In the genomic region with DNA sequence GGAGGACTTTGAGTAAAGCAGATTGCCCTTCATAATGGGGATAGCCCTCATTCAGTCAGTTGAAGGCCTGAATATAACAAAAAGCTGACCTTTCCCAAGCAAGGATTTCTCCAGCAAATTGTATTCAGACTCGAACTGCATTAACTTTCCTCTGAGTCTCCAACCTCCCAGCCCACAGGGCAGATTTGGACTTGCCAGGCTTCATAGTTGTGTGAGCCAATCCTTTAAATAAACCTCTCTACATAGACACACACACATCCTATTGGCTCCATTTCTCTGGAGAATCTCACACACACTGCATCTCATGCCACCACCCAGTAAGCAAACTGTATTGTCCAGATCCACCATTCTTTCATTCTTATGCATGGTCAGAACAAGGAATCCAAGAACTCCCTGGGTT, we compare ENCODE assay signal across 24 cellular contexts.
DNase-seq lines count a peak whose midpoint lies in the region; ATAC-seq, FAIRE-seq and TF ChIP-seq lines count a peak whose summit lies in the region.
"Had no signal": no experiment of that assay in that cellular context is flagged by ENCODE, and none has a peak within 500 bp of the region (broad histone marks: within the 10 kb centered on the region; RNA-seq: fewer than 3 reads in every experiment).

No MANE protein-coding gene starts in this region.

- H3K36me3 Mint-ChIP-seq in GM23338 (ENCODE audit: low read depth) = no peaks in the 10 kb centered on the region
- H3K36me3 Mint-ChIP-seq: CD14-positive monocyte; CD4-positive, alpha-beta memory T cell; CD4-positive, CD25-positive, alpha-beta regulatory T cell; CD8-positive, alpha-beta memory T cell had no signal

- H4K20me1 ChIP-seq in GM23338 (replicated peaks; ENCODE audit: insufficient read depth) = no peaks in the 10 kb centered on the region
- H4K20me1 ChIP-seq: BLaER1 had no signal

- intact Hi-C loops in vagina (cut with DNase I) = no loop called here

- DNase-seq in GM23338 (ENCODE audit: low spot score) = no peak
- peak; percentile 72 for DNase-seq in bronchial epithelial cell (ENCODE audit: low read depth)
- DNase-seq in epithelial cell of esophagus (ENCODE audit: low read depth) = peak; percentile 66
- DNase-seq in foreskin keratinocyte = peak; percentile 43 to 68
- DNase-seq in DMS153 (lab: John Stamatoyannopoulos, UW) = no peak
- no peak for DNase-seq in vagina (ENCODE audit: extremely low spot score in 2 of 2)
- DNase-seq in stimulated activated CD4-positive, alpha-beta T cell treated with anti-CD3 and anti-CD28 coated beads, Interleukin-4, amount 100 ng/mL, for 4 hours = no peak
- DNase-seq: 8988T; ACHN; BE2C; C1 segment of cervical spinal cord; CD4-positive, alpha-beta memory T cell; CD4-positive, CD25-positive, alpha-beta regulatory T cell; CD8-positive, alpha-beta memory T cell; COR-L47; DMS 273 treated with DMSO at 0.1 percent for 48 hours; DMS79 treated with DMSO at 0.1 percent for 48 hours; GF-D8 had no signal

- ATAC-seq in GM23338 (no peak), foreskin keratinocyte (peak; percentile 48), GM21619 (IDR thresholded peaks at IDR 0.05; ENCODE audit: unreplicated experiment) (no peak)

- no peak overlapping the region for H3K4me3 Mint-ChIP-seq in GM23338
- H3K4me3 Mint-ChIP-seq: CD14-positive monocyte; CD4-positive, alpha-beta memory T cell; CD4-positive, CD25-positive, alpha-beta regulatory T cell; CD8-positive, alpha-beta memory T cell had no signal

- no peaks in the 10 kb centered on the region for H3K79me2 ChIP-seq in GM23338 (replicated peaks; ENCODE audit: insufficient read depth)

- 0 out of 2 replicates have a peak overlapping the region, but pooled peaks have one; percentile 24 for H2AFZ ChIP-seq in GM23338

- H3K27ac ChIP-seq in GM23338 (ENCODE audit: low read depth) (no peak overlapping the region), foreskin keratinocyte (no peak overlapping the region), vagina (no peak overlapping the region)
- H3K27ac ChIP-seq: BLaER1 had no signal

- H3K9me3 ChIP-seq in vagina = no peaks in the 10 kb centered on the region
- H3K9me3 ChIP-seq: BE2C, BLaER1 had no signal

- H3K27ac Mint-ChIP-seq in GM23338 = no peak overlapping the region
- H3K27ac Mint-ChIP-seq: CD14-positive monocyte; CD4-positive, alpha-beta memory T cell; CD4-positive, CD25-positive, alpha-beta regulatory T cell; CD8-positive, alpha-beta memory T cell had no signal

- no peaks in the 10 kb centered on the region for H3F3A ChIP-seq in GM23338 (replicated peaks; ENCODE audit: low read depth)

- H3K9me2 ChIP-seq in GM23338 (ENCODE audit: insufficient read depth) = peaks cover 4% of the 10 kb centered on the region; the same call in 1 of the 2 replicates

- H3K27me3 ChIP-seq in GM23338 (ENCODE audit: insufficient read depth) = no peaks in the 10 kb centered on the region
- no peaks in the 10 kb centered on the region for H3K27me3 ChIP-seq in bronchial epithelial cell (ENCODE audit: control insufficient read depth, insufficient read depth, low read length)
- no peaks in the 10 kb centered on the region for H3K27me3 ChIP-seq in foreskin keratinocyte
- H3K27me3 ChIP-seq in vagina = no peaks in the 10 kb centered on the region
- H3K27me3 ChIP-seq: BE2C, BLaER1 had no signal

- H3K9me3 Mint-ChIP-seq in GM23338 = no peaks in the 10 kb centered on the region

- TF ChIP-seq POLR2A in vagina (IDR thresholded peaks at IDR 0.05) = no peak

- H3K4me3 ChIP-seq in GM23338 (no peak overlapping the region), bronchial epithelial cell (ENCODE audit: low read depth, low read length) (no peak overlapping the region), epithelial cell of esophagus (ENCODE audit: low read length) (no peak overlapping the region), vagina (no peak overlapping the region)
- H3K4me3 ChIP-seq: BLaER1 had no signal

- FAIRE-seq in bronchial epithelial cell (lab: Jason Lieb, UNC) = no peak
- FAIRE-seq: A204.1, G401.6, GM12891 had no signal

- no peaks in the 10 kb centered on the region for H3K4me1 ChIP-seq in GM23338 (ENCODE audit: insufficient read depth)
- peaks cover 14% of the 10 kb centered on the region for H3K4me1 ChIP-seq in foreskin keratinocyte
- no peaks in the 10 kb centered on the region for H3K4me1 ChIP-seq in vagina
- H3K4me1 ChIP-seq: BE2C, BLaER1 had no signal

- H3K4me1 Mint-ChIP-seq in GM23338 = peaks cover 3% of the 10 kb centered on the region; the same call in 2 of the 3 replicates
- H3K4me1 Mint-ChIP-seq: CD14-positive monocyte; CD4-positive, alpha-beta memory T cell; CD4-positive, CD25-positive, alpha-beta regulatory T cell; CD8-positive, alpha-beta memory T cell had no signal

- H3K36me3 ChIP-seq in GM23338 (ENCODE audit: insufficient read depth) (no peaks in the 10 kb centered on the region), bronchial epithelial cell (ENCODE audit: control insufficient read depth, insufficient read depth, low read length) (no peaks in the 10 kb centered on the region), vagina (no peaks in the 10 kb centered on the region)
- H3K36me3 ChIP-seq: BE2C, BLaER1 had no signal

- no peak for TF ChIP-seq CTCF in GM23338 (conservative IDR thresholded peaks at IDR 0.05; ENCODE audit: low read depth in 2 of 2)
- TF ChIP-seq CTCF in bronchial epithelial cell (IDR thresholded peaks at IDR 0.05; ENCODE audit: insufficient read depth, low read length, severe bottlenecking) = no peak
- TF ChIP-seq CTCF in epithelial cell of esophagus (IDR thresholded peaks at IDR 0.05; ENCODE audit: insufficient read depth, low read depth, low read length, missing control alignments) = no peak
- TF ChIP-seq CTCF in foreskin keratinocyte (conservative IDR thresholded peaks at IDR 0.05) = no peak
- no peak for TF ChIP-seq CTCF in vagina (IDR thresholded peaks at IDR 0.05)

- H3K27me3 Mint-ChIP-seq in GM23338 (ENCODE audit: insufficient read depth, low read depth, poor library complexity) = peaks cover 2% of the 10 kb centered on the region
- H3K27me3 Mint-ChIP-seq: CD4-positive, alpha-beta memory T cell; CD4-positive, CD25-positive, alpha-beta regulatory T cell; CD8-positive, alpha-beta memory T cell had no signal

- H3K4me2 ChIP-seq in GM23338 = no peak overlapping the region
- H3K4me2 ChIP-seq: BLaER1 had no signal

TF ChIP-seq in GM23338, 12 proteins besides CTCF, POLR2A, EP300 and RAD21:
- no peak for TF ChIP-seq ZNF331 (CRISPR knock-in tag; IDR thresholded peaks at IDR 0.05; ENCODE audit: low read depth)
- TF ChIP-seq, protein P1, sequence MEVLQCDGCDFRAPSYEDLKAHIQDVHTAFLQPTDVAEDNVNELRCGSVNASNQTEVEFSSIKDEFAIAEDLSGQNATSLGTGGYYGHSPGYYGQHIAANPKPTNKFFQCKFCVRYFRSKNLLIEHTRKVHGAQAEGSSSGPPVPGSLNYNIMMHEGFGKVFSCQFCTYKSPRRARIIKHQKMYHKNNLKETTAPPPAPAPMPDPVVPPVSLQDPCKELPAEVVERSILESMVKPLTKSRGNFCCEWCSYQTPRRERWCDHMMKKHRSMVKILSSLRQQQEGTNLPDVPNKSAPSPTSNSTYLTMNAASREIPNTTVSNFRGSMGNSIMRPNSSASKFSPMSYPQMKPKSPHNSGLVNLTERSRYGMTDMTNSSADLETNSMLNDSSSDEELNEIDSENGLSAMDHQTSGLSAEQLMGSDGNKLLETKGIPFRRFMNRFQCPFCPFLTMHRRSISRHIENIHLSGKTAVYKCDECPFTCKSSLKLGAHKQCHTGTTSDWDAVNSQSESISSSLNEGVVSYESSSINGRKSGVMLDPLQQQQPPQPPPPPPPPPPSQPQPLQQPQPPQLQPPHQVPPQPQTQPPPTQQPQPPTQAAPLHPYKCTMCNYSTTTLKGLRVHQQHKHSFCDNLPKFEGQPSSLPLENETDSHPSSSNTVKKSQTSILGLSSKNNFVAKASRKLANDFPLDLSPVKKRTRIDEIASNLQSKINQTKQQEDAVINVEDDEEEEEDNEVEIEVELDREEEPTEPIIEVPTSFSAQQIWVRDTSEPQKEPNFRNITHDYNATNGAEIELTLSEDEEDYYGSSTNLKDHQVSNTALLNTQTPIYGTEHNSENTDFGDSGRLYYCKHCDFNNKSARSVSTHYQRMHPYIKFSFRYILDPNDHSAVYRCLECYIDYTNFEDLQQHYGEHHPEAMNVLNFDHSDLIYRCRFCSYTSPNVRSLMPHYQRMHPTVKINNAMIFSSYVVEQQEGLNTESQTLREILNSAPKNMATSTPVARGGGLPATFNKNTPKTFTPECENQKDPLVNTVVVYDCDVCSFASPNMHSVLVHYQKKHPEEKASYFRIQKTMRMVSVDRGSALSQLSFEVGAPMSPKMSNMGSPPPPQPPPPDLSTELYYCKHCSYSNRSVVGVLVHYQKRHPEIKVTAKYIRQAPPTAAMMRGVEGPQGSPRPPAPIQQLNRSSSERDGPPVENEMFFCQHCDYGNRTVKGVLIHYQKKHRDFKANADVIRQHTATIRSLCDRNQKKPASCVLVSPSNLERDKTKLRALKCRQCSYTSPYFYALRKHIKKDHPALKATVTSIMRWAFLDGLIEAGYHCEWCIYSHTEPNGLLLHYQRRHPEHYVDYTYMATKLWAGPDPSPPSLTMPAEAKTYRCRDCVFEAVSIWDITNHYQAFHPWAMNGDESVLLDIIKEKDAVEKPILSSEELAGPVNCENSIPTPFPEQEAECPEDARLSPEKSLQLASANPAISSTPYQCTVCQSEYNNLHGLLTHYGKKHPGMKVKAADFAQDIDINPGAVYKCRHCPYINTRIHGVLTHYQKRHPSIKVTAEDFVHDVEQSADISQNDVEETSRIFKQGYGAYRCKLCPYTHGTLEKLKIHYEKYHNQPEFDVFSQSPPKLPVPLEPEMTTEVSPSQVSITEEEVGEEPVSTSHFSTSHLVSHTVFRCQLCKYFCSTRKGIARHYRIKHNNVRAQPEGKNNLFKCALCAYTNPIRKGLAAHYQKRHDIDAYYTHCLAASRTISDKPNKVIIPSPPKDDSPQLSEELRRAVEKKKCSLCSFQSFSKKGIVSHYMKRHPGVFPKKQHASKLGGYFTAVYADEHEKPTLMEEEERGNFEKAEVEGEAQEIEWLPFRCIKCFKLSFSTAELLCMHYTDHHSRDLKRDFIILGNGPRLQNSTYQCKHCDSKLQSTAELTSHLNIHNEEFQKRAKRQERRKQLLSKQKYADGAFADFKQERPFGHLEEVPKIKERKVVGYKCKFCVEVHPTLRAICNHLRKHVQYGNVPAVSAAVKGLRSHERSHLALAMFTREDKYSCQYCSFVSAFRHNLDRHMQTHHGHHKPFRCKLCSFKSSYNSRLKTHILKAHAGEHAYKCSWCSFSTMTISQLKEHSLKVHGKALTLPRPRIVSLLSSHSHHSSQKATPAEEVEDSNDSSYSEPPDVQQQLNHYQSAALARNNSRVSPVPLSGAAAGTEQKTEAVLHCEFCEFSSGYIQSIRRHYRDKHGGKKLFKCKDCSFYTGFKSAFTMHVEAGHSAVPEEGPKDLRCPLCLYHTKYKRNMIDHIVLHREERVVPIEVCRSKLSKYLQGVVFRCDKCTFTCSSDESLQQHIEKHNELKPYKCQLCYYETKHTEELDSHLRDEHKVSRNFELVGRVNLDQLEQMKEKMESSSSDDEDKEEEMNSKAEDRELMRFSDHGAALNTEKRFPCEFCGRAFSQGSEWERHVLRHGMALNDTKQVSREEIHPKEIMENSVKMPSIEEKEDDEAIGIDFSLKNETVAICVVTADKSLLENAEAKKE (CRISPR knock-in tag; IDR thresholded peaks at IDR 0.05) = no peak
- TF ChIP-seq ZNF114 (CRISPR knock-in tag; IDR thresholded peaks at IDR 0.05) = no peak
- TF ChIP-seq EZH2phosphoT487 (IDR thresholded peaks at IDR 0.05; ENCODE audit: unreplicated experiment) = no peak
TF ChIP-seq in GM23338: peak in this region for 0.

Comparison
In these comparisons a context has a peak if more than half of its experiments do, and no peak if none do; other contexts are left out.
1. DNase-seq: peak in bronchial epithelial cell (single experiment), epithelial cell of esophagus (single experiment) and foreskin keratinocyte (2 of 2); none in GM23338 (single experiment), DMS153 (single experiment), vagina (0 of 2) and stimulated activated CD4-positive, alpha-beta T cell treated with anti-CD3 and anti-CD28 coated beads, Interleukin-4, amount 100 ng/mL, for 4 hours (0 of 2).